Comparison of ENCODE assay signal across 1 cellular context in the genomic region with DNA sequence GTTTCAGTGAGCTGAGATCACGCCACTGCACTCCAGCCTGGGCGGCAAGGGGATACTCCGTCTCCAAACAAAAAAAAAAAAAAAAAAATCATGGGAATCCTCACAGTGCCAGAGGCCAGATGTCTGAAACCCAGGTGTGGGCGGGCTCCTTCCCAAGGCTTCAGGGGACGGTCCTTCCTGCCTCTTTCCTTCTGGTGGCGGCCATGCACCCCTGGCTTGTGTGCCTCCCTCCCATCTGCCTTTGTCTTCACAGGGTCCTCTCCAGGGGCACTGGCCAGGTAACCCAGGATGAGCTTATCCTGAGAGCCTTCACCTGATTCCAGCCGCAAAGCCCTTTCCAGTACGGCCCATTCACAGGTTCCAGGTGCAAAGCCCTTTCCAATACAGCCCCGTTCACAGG.
TF ChIP-seq lines count a peak whose summit lies in the region.

No MANE protein-coding gene starts in this region.

TF ChIP-seq in WTC11, 78 proteins besides CTCF, POLR2A, EP300 and RAD21 (continued from another document):
- TF ChIP-seq, protein P1, sequence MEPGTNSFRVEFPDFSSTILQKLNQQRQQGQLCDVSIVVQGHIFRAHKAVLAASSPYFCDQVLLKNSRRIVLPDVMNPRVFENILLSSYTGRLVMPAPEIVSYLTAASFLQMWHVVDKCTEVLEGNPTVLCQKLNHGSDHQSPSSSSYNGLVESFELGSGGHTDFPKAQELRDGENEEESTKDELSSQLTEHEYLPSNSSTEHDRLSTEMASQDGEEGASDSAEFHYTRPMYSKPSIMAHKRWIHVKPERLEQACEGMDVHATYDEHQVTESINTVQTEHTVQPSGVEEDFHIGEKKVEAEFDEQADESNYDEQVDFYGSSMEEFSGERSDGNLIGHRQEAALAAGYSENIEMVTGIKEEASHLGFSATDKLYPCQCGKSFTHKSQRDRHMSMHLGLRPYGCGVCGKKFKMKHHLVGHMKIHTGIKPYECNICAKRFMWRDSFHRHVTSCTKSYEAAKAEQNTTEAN (CRISPR knock-in tag; IDR thresholded peaks at IDR 0.05), result no peak
- no peak for TF ChIP-seq RELA (CRISPR knock-in tag; IDR thresholded peaks at IDR 0.05; ENCODE audit: borderline replicate concordance)
- TF ChIP-seq ZNF121 (CRISPR knock-in tag; IDR thresholded peaks at IDR 0.05), result no peak
- no peak for TF ChIP-seq ZNF232 (CRISPR knock-in tag; IDR thresholded peaks at IDR 0.05)
- TF ChIP-seq HMGA2 (CRISPR knock-in tag; IDR thresholded peaks at IDR 0.05), result no peak
- no peak for TF ChIP-seq ZNF416 (CRISPR knock-in tag; IDR thresholded peaks at IDR 0.05)
- TF ChIP-seq, protein P2, sequence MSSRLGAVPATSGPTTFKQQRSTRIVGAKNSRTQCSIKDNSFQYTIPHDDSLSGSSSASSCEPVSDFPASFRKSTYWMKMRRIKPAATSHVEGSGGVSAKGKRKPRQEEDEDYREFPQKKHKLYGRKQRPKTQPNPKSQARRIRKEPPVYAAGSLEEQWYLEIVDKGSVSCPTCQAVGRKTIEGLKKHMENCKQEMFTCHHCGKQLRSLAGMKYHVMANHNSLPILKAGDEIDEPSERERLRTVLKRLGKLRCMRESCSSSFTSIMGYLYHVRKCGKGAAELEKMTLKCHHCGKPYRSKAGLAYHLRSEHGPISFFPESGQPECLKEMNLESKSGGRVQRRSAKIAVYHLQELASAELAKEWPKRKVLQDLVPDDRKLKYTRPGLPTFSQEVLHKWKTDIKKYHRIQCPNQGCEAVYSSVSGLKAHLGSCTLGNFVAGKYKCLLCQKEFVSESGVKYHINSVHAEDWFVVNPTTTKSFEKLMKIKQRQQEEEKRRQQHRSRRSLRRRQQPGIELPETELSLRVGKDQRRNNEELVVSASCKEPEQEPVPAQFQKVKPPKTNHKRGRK (CRISPR knock-in tag; IDR thresholded peaks at IDR 0.05; ENCODE audit: borderline replicate concordance), result no peak
